ENCODE assay signal across 22 cellular contexts in the genomic region with DNA sequence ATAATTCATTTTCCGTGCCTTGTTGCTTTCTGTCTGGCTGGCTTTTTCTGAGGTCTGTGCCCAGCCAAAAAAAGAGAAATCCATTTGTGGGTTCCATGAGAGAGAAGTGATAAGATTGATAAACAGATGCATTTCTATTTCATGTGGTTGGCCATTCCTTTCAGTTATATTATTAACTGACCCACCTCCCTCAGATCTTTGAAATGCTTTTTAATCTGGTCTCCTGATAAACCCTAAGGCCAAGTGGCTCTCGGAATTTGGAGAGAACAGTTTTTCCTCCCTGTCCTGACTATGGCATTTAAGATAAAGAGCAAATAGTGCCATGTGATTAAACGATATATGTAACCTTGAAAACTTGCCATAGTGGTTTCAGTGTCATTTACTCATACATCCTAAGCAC.
DNase-seq lines count a peak whose midpoint lies in the region; ATAC-seq, FAIRE-seq and TF ChIP-seq lines count a peak whose summit lies in the region.
"Had no signal": no experiment of that assay in that cellular context is flagged by ENCODE, and none has a peak within 500 bp of the region (broad histone marks: within the 10 kb centered on the region; RNA-seq: fewer than 3 reads in every experiment).

No MANE protein-coding gene starts in this region.

- peak; percentile 17 for FAIRE-seq in astrocyte (lab: Jason Lieb, UNC)
- FAIRE-seq: A549, G401.6, GM12891 had no signal

- intact Hi-C loops in upper lobe of right lung (cut with DNase I), result no loop called here

- H3K4me3 Mint-ChIP-seq in astrocyte (ENCODE audit: unreplicated experiment) (no peak overlapping the region), mesothelial cell of epicardium (no peak overlapping the region), nephron (no peak overlapping the region)
- H3K4me3 Mint-ChIP-seq: B cell; CD4-positive, alpha-beta T cell; CD8-positive, alpha-beta T cell had no signal

- H3K36me3 Mint-ChIP-seq in astrocyte (ENCODE audit: low read depth, unreplicated experiment) (peaks cover 2% of the 10 kb centered on the region), mesothelial cell of epicardium (peaks cover 29% of the 10 kb centered on the region), nephron (ENCODE audit: low read depth) (peaks cover 53% of the 10 kb centered on the region)
- H3K36me3 Mint-ChIP-seq: CD8-positive, alpha-beta T cell had no signal

- peak; percentile 25 for DNase-seq in OCI-M1 (lab: John Stamatoyannopoulos, UW)
- no peak for DNase-seq in astrocyte (ENCODE audit: low read depth)
- DNase-seq in mesothelial cell of epicardium (ENCODE audit: low spot score in 2 of 2, unreplicated experiment in 2 of 2), result no peak
- no peak for DNase-seq in upper lobe of right lung
- DNase-seq in NCI-H748 (lab: John Stamatoyannopoulos, UW; ENCODE audit: unreplicated experiment), result no peak
- DNase-seq in NCI-H748 treated with DMSO at 0.1 percent for 48 hours (lab: John Stamatoyannopoulos, UW), result no peak
- DNase-seq: AML-193; Caco-2; Calu3; CD4-positive, alpha-beta T cell; CD8-positive, alpha-beta T cell; DMS79 treated with DMSO at 0.1 percent for 48 hours; GF-D8 had no signal

- no peak overlapping the region for H3K4me2 ChIP-seq in astrocyte (ENCODE audit: low read length)
- H3K4me2 ChIP-seq: A549; BLaER1 treated with 17β-estradiol and CSF1 and Interleukin-3, amounts not matched to agents 10 nM and 100 nM had no signal

- no peaks in the 10 kb centered on the region for H3K9me3 ChIP-seq in astrocyte (ENCODE audit: insufficient read depth, low read depth, low read length)
- H3K9me3 ChIP-seq in upper lobe of right lung, result no peaks in the 10 kb centered on the region
- H3K9me3 ChIP-seq: A549, Caco-2 had no signal

- ATAC-seq in upper lobe of right lung (no peak), GM18519 (IDR thresholded peaks at IDR 0.05; ENCODE audit: low FRiP score, unreplicated experiment) (no peak)
- ATAC-seq: A549; CD8-positive, alpha-beta T cell had no signal

- H3K79me2 ChIP-seq in astrocyte (ENCODE audit: insufficient read depth, low read length), result no peaks in the 10 kb centered on the region

- H3K27me3 Mint-ChIP-seq in astrocyte (ENCODE audit: low read depth, unreplicated experiment), result peaks cover 14% of the 10 kb centered on the region
- no peaks in the 10 kb centered on the region for H3K27me3 Mint-ChIP-seq in mesothelial cell of epicardium (ENCODE audit: low read depth)
- no peaks in the 10 kb centered on the region for H3K27me3 Mint-ChIP-seq in nephron (ENCODE audit: low read depth)

- H3K9ac ChIP-seq in astrocyte (ENCODE audit: low read length), result no peak overlapping the region
- H3K9ac ChIP-seq: BLaER1 treated with 17β-estradiol and CSF1 and Interleukin-3, amounts not matched to agents 10 nM and 100 nM had no signal

- H3K4me1 ChIP-seq in astrocyte (ENCODE audit: insufficient read depth, low read length) (peaks cover 22% of the 10 kb centered on the region), upper lobe of right lung (no peaks in the 10 kb centered on the region)
- H3K4me1 ChIP-seq: A549, Caco-2 had no signal

- H3K4me3 ChIP-seq in astrocyte (ENCODE audit: insufficient read depth, low read depth, low read length) (no peak overlapping the region), upper lobe of right lung (no peak overlapping the region)
- H3K4me3 ChIP-seq: A549; BLaER1 treated with 17β-estradiol and CSF1 and Interleukin-3, amounts not matched to agents 10 nM and 100 nM had no signal

- H3K4me1 Mint-ChIP-seq in astrocyte (ENCODE audit: low read depth, unreplicated experiment), result peaks cover 4% of the 10 kb centered on the region
- H3K4me1 Mint-ChIP-seq in mesothelial cell of epicardium, result peaks cover 55% of the 10 kb centered on the region
- H3K4me1 Mint-ChIP-seq in nephron, result peaks cover 50% of the 10 kb centered on the region
- H3K4me1 Mint-ChIP-seq: B cell had no signal

- H3K27ac Mint-ChIP-seq in astrocyte (ENCODE audit: unreplicated experiment) (no peak overlapping the region), mesothelial cell of epicardium (peak overlapping the region; percentile 32), nephron (peak overlapping the region; percentile 30 to 85 (median 69))
- H3K27ac Mint-ChIP-seq: B cell; CD4-positive, alpha-beta T cell; CD8-positive, alpha-beta T cell had no signal

- H3K36me3 ChIP-seq in astrocyte (ENCODE audit: insufficient read depth, low read length) (no peaks in the 10 kb centered on the region), upper lobe of right lung (no peaks in the 10 kb centered on the region)
- H3K36me3 ChIP-seq: BLaER1 treated with 17β-estradiol and CSF1 and Interleukin-3, amounts not matched to agents 10 nM and 100 nM had no signal

- H4K20me1 ChIP-seq in astrocyte (ENCODE audit: insufficient read depth, low read length), result peaks cover 3% of the 10 kb centered on the region
- H4K20me1 ChIP-seq: BLaER1 treated with 17β-estradiol and CSF1 and Interleukin-3, amounts not matched to agents 10 nM and 100 nM had no signal

- TF ChIP-seq CTCF in astrocyte (IDR thresholded peaks at IDR 0.05; ENCODE audit: insufficient read depth, low read depth, low read length) (no peak), mesothelial cell of epicardium (IDR thresholded peaks at IDR 0.05; ENCODE audit: unreplicated experiment) (no peak), nephron (IDR thresholded peaks at IDR 0.05; ENCODE audit: unreplicated experiment in 3 of 3) (no peak), upper lobe of right lung (IDR thresholded peaks at IDR 0.05) (no peak)

- no peaks in the 10 kb centered on the region for H3K27me3 ChIP-seq in astrocyte (ENCODE audit: insufficient read depth, low read length)
- no peaks in the 10 kb centered on the region for H3K27me3 ChIP-seq in upper lobe of right lung
- H3K27me3 ChIP-seq: BLaER1 treated with 17β-estradiol and CSF1 and Interleukin-3, amounts not matched to agents 10 nM and 100 nM had no signal

- no peak overlapping the region for H2AFZ ChIP-seq in astrocyte (ENCODE audit: low read depth, low read length)

- H3K27ac ChIP-seq in astrocyte (ENCODE audit: low read depth, low read length) (no peak overlapping the region), upper lobe of right lung (no peak overlapping the region)
- H3K27ac ChIP-seq: 22Rv1; A549; BLaER1 treated with 17β-estradiol and CSF1 and Interleukin-3, amounts not matched to agents 10 nM and 100 nM; C4-2B had no signal

- H3K9me3 Mint-ChIP-seq in astrocyte (ENCODE audit: unreplicated experiment), result peaks cover 7% of the 10 kb centered on the region
- H3K9me3 Mint-ChIP-seq in mesothelial cell of epicardium, result peaks cover 33% of the 10 kb centered on the region
- H3K9me3 Mint-ChIP-seq in nephron, result peaks cover 17% of the 10 kb centered on the region
- H3K9me3 Mint-ChIP-seq: CD4-positive, alpha-beta T cell had no signal
